Comparison of ENCODE assay signal across 27 cellular contexts in the genomic region with DNA sequence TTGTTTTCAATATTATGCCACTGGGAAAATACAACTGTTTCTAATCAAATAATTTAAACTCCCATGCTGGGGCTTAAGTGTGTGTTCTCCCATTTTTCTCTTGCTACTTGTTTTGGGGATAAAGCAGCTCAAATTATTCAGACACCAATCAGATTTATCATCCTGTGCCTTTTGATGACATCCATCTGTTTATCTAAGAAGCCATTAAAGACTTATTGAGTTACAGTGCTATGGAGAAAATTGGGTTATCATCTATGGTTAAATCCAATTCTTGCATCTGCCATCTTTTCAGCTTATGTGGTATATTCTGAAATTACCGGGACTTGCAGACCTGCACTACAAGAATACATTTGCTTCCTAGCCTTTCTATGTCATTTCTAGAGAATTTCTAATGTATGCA.
"Had no signal": no experiment of that assay in that cellular context is flagged by ENCODE, and none has a peak within 500 bp of the region (broad histone marks: within the 10 kb centered on the region; RNA-seq: fewer than 3 reads in every experiment).

No MANE protein-coding gene starts in this region.

- H3K27me3 Mint-ChIP-seq: stimulated activated memory B cell treated with anti-CD40 and anti-IgM and Interleukin-4, amounts not matched to agents 10 μg/mL and 1 μg/mL and 100 μg/mL, for 72 hours had no signal

- H3K36me3 ChIP-seq: left lung, lower lobe of right lung, ovary, right atrium auricular region, right lobe of liver, tibial nerve, uterus had no signal

- H3K4me1 ChIP-seq: left lung, lower lobe of right lung, right atrium auricular region, right lobe of liver, tibial nerve, uterus had no signal

- DNase-seq: hippocampal formation; kidney glomerular epithelial cell; left cardiac atrium; left lung; lower lobe of right lung; mammary epithelial cell; mesenchymal stem cell; naive thymus-derived CD8-positive, alpha-beta T cell; occipital lobe; ovary; right lobe of liver; stimulated activated CD4-positive, alpha-beta T cell treated with anti-CD3 and anti-CD28 coated beads, Interleukin-1b, Interleukin-23, amount 100 ng/mL, for 48 hours; stimulated activated CD4-positive, alpha-beta T cell treated with anti-CD3 and anti-CD28 coated beads, Interleukin-2, amount 100 ng/mL, for 48 hours; stimulated activated CD4-positive, alpha-beta T cell treated with anti-CD3 and anti-CD28 coated beads, Interleukin-4, amount 100 ng/mL, for 4 hours; stimulated activated CD8-positive, alpha-beta memory T cell treated with anti-CD3 and anti-CD28 coated beads, Interleukin-4, amount 100 ng/mL, for 48 hours; stimulated activated naive CD4-positive, alpha-beta T cell treated with Interleukin-2 at 50 U/mL for 16 hours; stimulated activated naive CD8-positive, alpha-beta T cell treated with anti-CD3 and anti-CD28 coated beads, Interleukin-15, amount 100 ng/mL, for 72 hours; substantia nigra; uterus had no signal

- H3K4me1 Mint-ChIP-seq: naive thymus-derived CD8-positive, alpha-beta T cell; neural crest cell; stimulated activated memory B cell treated with anti-CD40 and anti-IgM and Interleukin-4, amounts not matched to agents 10 μg/mL and 1 μg/mL and 100 μg/mL, for 72 hours; stimulated activated naive CD8-positive, alpha-beta T cell treated with anti-CD3 and anti-CD28 coated beads, Interleukin-15, amount 100 ng/mL, for 72 hours had no signal

- H3K36me3 Mint-ChIP-seq: naive thymus-derived CD8-positive, alpha-beta T cell; stimulated activated memory B cell treated with anti-CD40 and anti-IgM and Interleukin-4, amounts not matched to agents 10 μg/mL and 1 μg/mL and 100 μg/mL, for 72 hours; type B pancreatic cell had no signal

- H3K27ac Mint-ChIP-seq: naive thymus-derived CD8-positive, alpha-beta T cell; nephron; progenitor cell of endocrine pancreas; stimulated activated memory B cell treated with anti-CD40 and anti-IgM and Interleukin-4, amounts not matched to agents 10 μg/mL and 1 μg/mL and 100 μg/mL, for 72 hours; stimulated activated naive CD8-positive, alpha-beta T cell treated with anti-CD3 and anti-CD28 coated beads, Interleukin-15, amount 100 ng/mL, for 72 hours; type B pancreatic cell had no signal

- H3K9me3 Mint-ChIP-seq: nephron; neural crest cell; stimulated activated memory B cell treated with anti-CD40 and anti-IgM and Interleukin-4, amounts not matched to agents 10 μg/mL and 1 μg/mL and 100 μg/mL, for 72 hours; stimulated activated naive CD8-positive, alpha-beta T cell treated with anti-CD3 and anti-CD28 coated beads, Interleukin-15, amount 100 ng/mL, for 72 hours had no signal

- H3K4me3 ChIP-seq: left lung, lower lobe of right lung, ovary, right atrium auricular region, right lobe of liver, smooth muscle cell, tibial nerve, uterus had no signal

- H3K27ac ChIP-seq: left lung, lower lobe of right lung, ovary, right atrium auricular region, right lobe of liver, tibial nerve, uterus had no signal

- H3K27me3 ChIP-seq: left lung, ovary, right atrium auricular region, right lobe of liver, tibial nerve, uterus had no signal

- H3K4me3 Mint-ChIP-seq: naive thymus-derived CD8-positive, alpha-beta T cell; nephron; neural crest cell; stimulated activated memory B cell treated with anti-CD40 and anti-IgM and Interleukin-4, amounts not matched to agents 10 μg/mL and 1 μg/mL and 100 μg/mL, for 72 hours; stimulated activated naive CD8-positive, alpha-beta T cell treated with anti-CD3 and anti-CD28 coated beads, Interleukin-15, amount 100 ng/mL, for 72 hours; type B pancreatic cell had no signal

- H3K9me3 ChIP-seq: left lung, lower lobe of right lung, ovary, right atrium auricular region, right lobe of liver, tibial nerve, uterus had no signal
